14 cellular contexts compared by ENCODE assay signal in the genomic region with DNA sequence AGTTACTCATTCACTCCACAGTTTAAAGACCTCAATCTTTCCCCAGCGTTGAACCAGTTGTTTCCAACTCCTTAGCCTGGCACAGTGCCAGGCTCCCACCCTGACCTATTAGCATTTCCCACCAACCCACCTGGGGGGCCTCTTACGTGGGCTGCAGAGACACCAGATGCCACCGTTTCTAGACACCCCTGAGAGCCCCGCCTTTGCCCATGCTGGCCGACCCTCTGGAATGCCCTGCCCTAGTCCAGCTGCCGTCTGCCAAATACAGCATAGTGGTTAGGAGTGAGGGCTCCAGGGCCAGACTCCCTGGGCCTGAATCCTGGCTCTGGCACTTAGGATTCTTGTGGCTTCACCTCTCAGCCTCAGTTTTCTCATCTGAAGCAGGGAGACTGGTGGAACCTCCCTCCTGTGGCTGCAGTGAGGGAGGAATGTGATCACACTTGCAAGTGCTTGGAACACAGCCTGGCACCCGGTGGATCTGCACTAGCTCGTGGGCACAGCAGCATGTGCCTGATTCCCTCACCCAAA.
DNase-seq lines count a peak whose midpoint lies in the region; ATAC-seq and TF ChIP-seq lines count a peak whose summit lies in the region.
"Had no signal": no experiment of that assay in that cellular context is flagged by ENCODE, and none has a peak within 500 bp of the region (broad histone marks: within the 10 kb centered on the region; RNA-seq: fewer than 3 reads in every experiment).

No MANE protein-coding gene starts in this region.

- no peaks in the 10 kb centered on the region for H3K79me2 ChIP-seq in ACC112 (ENCODE audit: control insufficient read depth, insufficient read depth, low read length, unreplicated experiment)

- peaks cover 41% of the 10 kb centered on the region for H3K4me1 Mint-ChIP-seq in nephron

- no peak overlapping the region for H3K9ac ChIP-seq in duodenal mucosa (ENCODE audit: low read depth in 1 of 2, low read length in 2 of 2)

- peak; percentile 31 for DNase-seq in NCI-H2171 (lab: John Stamatoyannopoulos, UW)
- no peak for DNase-seq in SHP77 (lab: John Stamatoyannopoulos, UW)
- no peak for DNase-seq in islet precursor cell
- DNase-seq: activated CD4-positive, alpha-beta T cell treated with anti-CD3 and anti-CD28 coated beads, Interleukin-2, amount 50 U/mL, for 1 hour; AML-193; brain microvascular endothelial cell; DMS79; mesendoderm; ovary had no signal

- peaks cover 7% of the 10 kb centered on the region for H3K27me3 Mint-ChIP-seq in nephron (ENCODE audit: low read depth)

- H3K9me3 ChIP-seq in duodenal mucosa (ENCODE audit: control insufficient read depth in 1 of 2, low read length in 2 of 2), result peaks cover 0 to 11% of the 10 kb centered on the region in 2 donors

- no peaks in the 10 kb centered on the region for H3K27me3 ChIP-seq in ACC112 (ENCODE audit: insufficient read depth, low read length)
- H3K27me3 ChIP-seq in duodenal mucosa (ENCODE audit: control insufficient read depth in 1 of 2, insufficient read depth in 2 of 2, low read length in 2 of 2), result no peaks in the 10 kb centered on the region
- H3K27me3 ChIP-seq: brain microvascular endothelial cell, ovary had no signal

- H3K4me3 ChIP-seq in ACC112 (ENCODE audit: low read depth, low read length) (no peak overlapping the region), duodenal mucosa (ENCODE audit: low read depth in 1 of 2, low read length in 2 of 2) (no peak overlapping the region)
- H3K4me3 ChIP-seq: ovary had no signal

- ATAC-seq in GM18873 (IDR thresholded peaks at IDR 0.05; ENCODE audit: low FRiP score, unreplicated experiment) (no peak), GM21737 (IDR thresholded peaks at IDR 0.05; ENCODE audit: unreplicated experiment) (no peak)

- H3K27ac ChIP-seq in ACC112 (ENCODE audit: low read depth, low read length) (peak overlapping the region; percentile 91; the same call in 1 of the 2 replicates), duodenal mucosa (ENCODE audit: low read depth, low read length) (peak overlapping the region; percentile 13)
- H3K27ac ChIP-seq: ovary had no signal

- TF ChIP-seq CTCF in nephron (IDR thresholded peaks at IDR 0.05; ENCODE audit: unreplicated experiment in 3 of 3), result no peak

- H3K36me3 Mint-ChIP-seq in nephron (ENCODE audit: low read depth), result no peaks in the 10 kb centered on the region

- no peak overlapping the region for H2AFZ ChIP-seq in ACC112 (ENCODE audit: low read length, unreplicated experiment)

- H3K9me3 Mint-ChIP-seq in nephron, result peaks cover 2% of the 10 kb centered on the region

- peaks cover 21% of the 10 kb centered on the region for H3K36me3 ChIP-seq in ACC112 (ENCODE audit: insufficient read depth, low read length)
- peaks cover 14 to 45% of the 10 kb centered on the region in 2 donors for H3K36me3 ChIP-seq in duodenal mucosa (ENCODE audit: control insufficient read depth in 1 of 2, insufficient read depth in 2 of 2, low read length in 2 of 2)
- H3K36me3 ChIP-seq: brain microvascular endothelial cell, ovary had no signal

- H3K4me3 Mint-ChIP-seq in nephron, result no peak overlapping the region

- H3K4me1 ChIP-seq in ACC112 (ENCODE audit: control insufficient read depth, insufficient read depth, low read length, unreplicated experiment) (peaks cover 23% of the 10 kb centered on the region), duodenal mucosa (ENCODE audit: control insufficient read depth in 1 of 2, insufficient read depth in 2 of 2, low read length in 2 of 2) (peaks cover 20% of the 10 kb centered on the region in 2 donors)

- H3K27ac Mint-ChIP-seq in nephron, result peak overlapping the region; percentile 16 to 90 (median 21)
